Comparison of ENCODE assay signal across 8 cellular contexts in genomic region chr4:109559983-109560686, GRCh38. TPM values are rescaled to one million over a fixed set of nuclear protein-coding genes. Genes with fewer than 3 reads are reported as not detected.
DNase-seq lines count a peak whose midpoint lies in the region; ATAC-seq and TF ChIP-seq lines count a peak whose summit lies in the region.

Gene MCUB, plus strand, starts transcription at chr4:109560246. Its CDS starts 92 bp downstream, at chr4:109560338.

- H3K4me1 ChIP-seq in heart left ventricle, result peaks cover 0 to 31% (median 7%) of the 10 kb centered on the region in 12 donors

- H3K36me3 ChIP-seq in heart left ventricle, result no peaks in the 10 kb centered on the region

- TF ChIP-seq CTCF in HFFc6 (IDR thresholded peaks at IDR 0.05), result no peak
- TF ChIP-seq CTCF in heart left ventricle (IDR thresholded peaks at IDR 0.05), result no peak
- TF ChIP-seq CTCF in type B pancreatic cell (conservative IDR thresholded peaks at IDR 0.05), result no peak

- H3K4me3 Mint-ChIP-seq in HFFc6, result peak within 1 kb of the TSS; percentile 94
- H3K4me3 Mint-ChIP-seq in type B pancreatic cell, result peak within 1 kb of the TSS; percentile 86

- H3K27me3 Mint-ChIP-seq in HFFc6 (ENCODE audit: insufficient read depth), result peaks cover 3% of the 10 kb centered on the region
- H3K27me3 Mint-ChIP-seq in type B pancreatic cell, result peaks cover 20% of the 10 kb centered on the region

- H3K4me3 ChIP-seq in heart left ventricle, result peak within 1 kb of the TSS; percentile 50 to 95 (median 78)

- WGBS in heart left ventricle, 4 donors, result 0 to 2% (median 1%) methylated on average over 31 to 73 of the region's 73 CpGs

- intact Hi-C loops in heart left ventricle (cut with DNase I) (loop anchor here in 4 of 10 donors (1.0 to 10.0 kb wide), 4 partner anchors 125 to 255 kb away; partner anchors contain the start of genes SEC24B (in 3 of the 4), GAR1 (in 2 of the 4) and CASP6 (in 1 of the 4)), posterior cingulate gyrus (cut with DNase I) (loop anchor here (2.0 kb wide), 1 partner anchor 127 kb away; the partner anchor contains the start of gene SEC24B)

- peak within 1 kb of the TSS; percentile 33 to 95 (median 82) for H3K27ac ChIP-seq in heart left ventricle

- H3K36me3 Mint-ChIP-seq in HFFc6 (ENCODE audit: low read depth) (peaks cover 6% of the 10 kb centered on the region), type B pancreatic cell (peaks cover 4% of the 10 kb centered on the region)

- H3K9me3 Mint-ChIP-seq in HFFc6 (no peaks in the 10 kb centered on the region), type B pancreatic cell (peaks cover 4% of the 10 kb centered on the region)

- TF ChIP-seq POLR2A in GM10847 (IDR thresholded peaks at IDR 0.05; ENCODE audit: extremely low read depth, insufficient read length) (peak; percentile 73), heart left ventricle (IDR thresholded peaks at IDR 0.05) (peak in 1 of 2 donors; percentile 37)

- no peaks in the 10 kb centered on the region for H3K9me3 ChIP-seq in heart left ventricle

- H3K27ac Mint-ChIP-seq in HFFc6, result peak within 1 kb of the TSS; percentile 91
- H3K27ac Mint-ChIP-seq in type B pancreatic cell, result peak within 1 kb of the TSS; percentile 85

- DNase-seq in HFFc6 (peak; percentile 89), MV-4-11 (lab: John Stamatoyannopoulos, UW) (peak; percentile 53), SW480 (ENCODE audit: low spot score) (peak; percentile 87), heart left ventricle (peak; percentile 85 to 94 (median 88)), posterior cingulate gyrus (peak; percentile 49 to 95 (median 68)), type B pancreatic cell (ENCODE audit: extremely low spot score, unreplicated experiment) (peak; percentile 81)
- peak; percentile 81 for DNase-seq in activated naive CD8-positive, alpha-beta T cell treated with anti-CD3 and anti-CD28 coated beads, Interleukin-2, amount 50 U/mL, for 16 hours (ENCODE audit: low read depth, low spot score)

- H3K4me1 Mint-ChIP-seq in HFFc6 (ENCODE audit: low read depth) (peaks cover 27% of the 10 kb centered on the region), type B pancreatic cell (ENCODE audit: unreplicated experiment) (peaks cover 4% of the 10 kb centered on the region)

- peak; percentile 84 to 99 (median 98) for ATAC-seq in heart left ventricle

- H3K27me3 ChIP-seq in heart left ventricle, result peaks cover 0 to 7% (median 0%) of the 10 kb centered on the region in 9 donors

RNA-seq across cellular contexts. Expression of gene MCUB, which starts in this region (rescaled TPM):
- 10 to 100 TPM; 10.2 to 16.5 (median 15.3) TPM for total RNA-seq in HFFc6 (2021; fragmentation: NEBNext Ultra II Directional; extraction: Animal tissue kit (Norgen Biotek cat#: 25700))
- total RNA-seq in heart left ventricle (10 to 100 TPM in 1 of 9 donors, 1 to 10 TPM in 8; 2.6 to 15.1 (median 4.7) TPM), type B pancreatic cell (ENCODE audit: low replicate concordance) (8.4 and 10.1 TPM in 2 replicates)
- 1 to 10 TPM; 1.6 to 4.3 TPM for polyA plus RNA-seq in heart left ventricle

Comparison
In these comparisons a context has a peak if more than half of its experiments do, and no peak if none do; other contexts are left out.
1. Peak in every context shown above with its lines: DNase-seq, ATAC-seq, H3K4me3 ChIP-seq and H3K27ac ChIP-seq.